In genomic region chr2:230980468-230980867, GRCh38 we compare ENCODE assay signal across 24 cellular contexts. TPM values are rescaled to one million over a fixed set of nuclear protein-coding genes. Genes with fewer than 3 reads are reported as not detected.
DNase-seq lines count a peak whose midpoint lies in the region; ATAC-seq lines count a peak whose summit lies in the region.
"Had no signal": no experiment of that assay in that cellular context is flagged by ENCODE, and none has a peak within 500 bp of the region (broad histone marks: within the 10 kb centered on the region; RNA-seq: fewer than 3 reads in every experiment).

No MANE protein-coding gene starts in this region.

- peaks cover 0 to 3% of the 10 kb centered on the region in 2 donors for H3K27me3 Mint-ChIP-seq in CD8-positive, alpha-beta memory T cell
- no peaks in the 10 kb centered on the region for H3K27me3 Mint-ChIP-seq in activated T-helper 17 cell treated with anti-CD3 and anti-CD28 coated beads, Interleukin-2, amount 50 U/mL, for 72 hours
- peaks cover 19 to 53% of the 10 kb centered on the region in 2 donors for H3K27me3 Mint-ChIP-seq in natural killer cell treated with Interleukin-12 subunit alpha and Interleukin-12 subunit beta and Interleukin-15 and Interleukin-18, amount 100 ng/mL, for 72 hours

- H3K36me3 ChIP-seq in CD8-positive, alpha-beta memory T cell (ENCODE audit: insufficient read depth, low read length): no peaks in the 10 kb centered on the region
- H3K36me3 ChIP-seq: thoracic aorta, uterus had no signal

- peaks cover 46 to 88% (median 80%) of the 10 kb centered on the region in 3 donors for H3K4me1 Mint-ChIP-seq in CD8-positive, alpha-beta memory T cell
- H3K4me1 Mint-ChIP-seq in activated T-helper 17 cell treated with anti-CD3 and anti-CD28 coated beads, Interleukin-2, amount 50 U/mL, for 72 hours: peaks cover 49% of the 10 kb centered on the region
- peaks cover 42 to 79% of the 10 kb centered on the region in 2 donors for H3K4me1 Mint-ChIP-seq in natural killer cell treated with Interleukin-12 subunit alpha and Interleukin-12 subunit beta and Interleukin-15 and Interleukin-18, amount 100 ng/mL, for 72 hours (ENCODE audit: low read depth in 2 of 2)

- POLR2A ChIA-PET in CD8-positive, alpha-beta memory T cell (lab: Charles Lee): no interaction called here

- peaks cover 25% of the 10 kb centered on the region for H3K4me1 ChIP-seq in CD8-positive, alpha-beta memory T cell (ENCODE audit: insufficient read depth, low read length)
- H3K4me1 ChIP-seq: body of pancreas, uterus had no signal

- no peak for ATAC-seq in activated T-helper 17 cell treated with anti-CD3 and anti-CD28 coated beads, Interleukin-2, amount 50 U/mL, for 72 hours (replicated peaks)
- peak in 1 of 2 donors; percentile 37 for ATAC-seq in natural killer cell treated with Interleukin-12 subunit alpha and Interleukin-12 subunit beta and Interleukin-15 and Interleukin-18, amount 100 ng/mL, for 72 hours
- ATAC-seq in GM18517 (IDR thresholded peaks at IDR 0.05; ENCODE audit: unreplicated experiment): no peak
- ATAC-seq in HG03571 (IDR thresholded peaks at IDR 0.05; ENCODE audit: unreplicated experiment): no peak
- ATAC-seq: body of pancreas had no signal

- H3K4me3 Mint-ChIP-seq in CD8-positive, alpha-beta memory T cell: peak overlapping the region in 5 of 7 donors; percentile 1 to 49 (median 23)
- peak overlapping the region; percentile 68 for H3K4me3 Mint-ChIP-seq in activated T-helper 17 cell treated with anti-CD3 and anti-CD28 coated beads, Interleukin-2, amount 50 U/mL, for 72 hours
- H3K4me3 Mint-ChIP-seq in natural killer cell treated with Interleukin-12 subunit alpha and Interleukin-12 subunit beta and Interleukin-15 and Interleukin-18, amount 100 ng/mL, for 72 hours: peak overlapping the region; percentile 60
- H3K4me3 Mint-ChIP-seq: activated T-helper 1 cell treated with anti-CD3 and anti-CD28 coated beads, Interleukin-12 subunit alpha, Interleukin-12 subunit beta, Interleukin-2, Interleukin-4 antibody, amounts not matched to agents 30 ng/mL and 10 ng/mL and 1 ng/mL, durations not matched to agents 14 hours and 24 hours and 36 hours had no signal

- no peaks in the 10 kb centered on the region for H3K27me3 ChIP-seq in CD8-positive, alpha-beta memory T cell (ENCODE audit: insufficient read depth, low read length, poor library complexity, severe bottlenecking)
- H3K27me3 ChIP-seq: body of pancreas, uterus had no signal

- no peak for DNase-seq in CD8-positive, alpha-beta memory T cell
- DNase-seq in Jurkat, Clone E6-1 (ENCODE audit: low read depth, low spot score): peak; percentile 43
- no peak for DNase-seq in natural killer cell treated with Interleukin-12 subunit alpha and Interleukin-12 subunit beta and Interleukin-15 and Interleukin-18, amount 100 ng/mL, for 72 hours (ENCODE audit: low spot score)
- no peak for DNase-seq in NCI-H2196 treated with DMSO at 0.1 percent for 48 hours (lab: John Stamatoyannopoulos, UW; ENCODE audit: unreplicated experiment)
- DNase-seq: body of pancreas; C1 segment of cervical spinal cord; head of caudate nucleus; kidney glomerular epithelial cell; NCI-H2171 treated with DMSO at 0.1 percent for 48 hours; NCI-H526; SHP77 treated with DMSO at 0.1 percent for 48 hours; stimulated activated CD4-positive, alpha-beta T cell treated with anti-CD3 and anti-CD28 coated beads, Interleukin-1b, Interleukin-23, amount 100 ng/mL, for 48 hours; uterus had no signal

- H3K36me3 Mint-ChIP-seq in CD8-positive, alpha-beta memory T cell: peaks cover 0 to 3% (median 0%) of the 10 kb centered on the region in 3 donors
- peaks cover 30% of the 10 kb centered on the region for H3K36me3 Mint-ChIP-seq in activated T-helper 17 cell treated with anti-CD3 and anti-CD28 coated beads, Interleukin-2, amount 50 U/mL, for 72 hours (ENCODE audit: low read depth)
- peaks cover 5% of the 10 kb centered on the region for H3K36me3 Mint-ChIP-seq in natural killer cell treated with Interleukin-12 subunit alpha and Interleukin-12 subunit beta and Interleukin-15 and Interleukin-18, amount 100 ng/mL, for 72 hours

- no peaks in the 10 kb centered on the region for H3K9me3 ChIP-seq in CD8-positive, alpha-beta memory T cell (ENCODE audit: low read length)
- H3K9me3 ChIP-seq: body of pancreas, thoracic aorta, uterus had no signal

- no peaks in the 10 kb centered on the region for H3K9me3 Mint-ChIP-seq in CD8-positive, alpha-beta memory T cell
- H3K9me3 Mint-ChIP-seq in activated T-helper 17 cell treated with anti-CD3 and anti-CD28 coated beads, Interleukin-2, amount 50 U/mL, for 72 hours: no peaks in the 10 kb centered on the region
- no peaks in the 10 kb centered on the region for H3K9me3 Mint-ChIP-seq in natural killer cell treated with Interleukin-12 subunit alpha and Interleukin-12 subunit beta and Interleukin-15 and Interleukin-18, amount 100 ng/mL, for 72 hours
- H3K9me3 Mint-ChIP-seq: activated T-helper 1 cell treated with anti-CD3 and anti-CD28 coated beads, Interleukin-12 subunit alpha, Interleukin-12 subunit beta, Interleukin-2, Interleukin-4 antibody, amounts not matched to agents 30 ng/mL and 10 ng/mL and 1 ng/mL, durations not matched to agents 14 hours and 24 hours and 36 hours had no signal

- no peak overlapping the region for H3K4me3 ChIP-seq in CD8-positive, alpha-beta memory T cell (ENCODE audit: low read length)
- H3K4me3 ChIP-seq in Jurkat, Clone E6-1 (ENCODE audit: low read length): no peak overlapping the region
- H3K4me3 ChIP-seq: body of pancreas, lung, skin epidermis, thoracic aorta, uterus had no signal

- no peak overlapping the region for H3K27ac ChIP-seq in CD8-positive, alpha-beta memory T cell (ENCODE audit: low read depth, low read length)
- H3K27ac ChIP-seq: body of pancreas, epithelial cell of prostate, skin epidermis, thoracic aorta, uterus had no signal

- CTCF ChIA-PET in CD8-positive, alpha-beta memory T cell (lab: Charles Lee): interaction anchor here (1.2 to 8.6 kb wide), 2 partner anchors 113 to 133 kb away, joined by 3 to 82 read pairs; no protein-coding TSS in a partner anchor

- peak overlapping the region; percentile 2 to 71 (median 28) for H3K27ac Mint-ChIP-seq in CD8-positive, alpha-beta memory T cell
- peak overlapping the region; percentile 51 for H3K27ac Mint-ChIP-seq in activated T-helper 17 cell treated with anti-CD3 and anti-CD28 coated beads, Interleukin-2, amount 50 U/mL, for 72 hours
- H3K27ac Mint-ChIP-seq in natural killer cell treated with Interleukin-12 subunit alpha and Interleukin-12 subunit beta and Interleukin-15 and Interleukin-18, amount 100 ng/mL, for 72 hours: peak overlapping the region; percentile 2 to 67
- H3K27ac Mint-ChIP-seq: activated T-helper 1 cell treated with anti-CD3 and anti-CD28 coated beads, Interleukin-12 subunit alpha, Interleukin-12 subunit beta, Interleukin-2, Interleukin-4 antibody, amounts not matched to agents 30 ng/mL and 10 ng/mL and 1 ng/mL, durations not matched to agents 14 hours and 24 hours and 36 hours had no signal

RNA-seq across cellular contexts. Expression of gene SPATA3, which starts 15.5 kb away (rescaled TPM):
- under 1 TPM in 1 of 2 experiments, not detected in 1; 0.24 TPM for total RNA-seq in CD8-positive, alpha-beta memory T cell
- polyA plus RNA-seq in CD8-positive, alpha-beta memory T cell: not detected
- not detected for polyA plus RNA-seq in Jurkat, Clone E6-1 (2012; ENCODE audit: insufficient read depth, insufficient read length)
- total RNA-seq in activated T-helper 17 cell treated with anti-CD3 and anti-CD28 coated beads, Interleukin-2, amount 50 U/mL, for 72 hours: 1 to 10 TPM; 2.2 to 2.5 TPM
- total RNA-seq in natural killer cell treated with Interleukin-12 subunit alpha and Interleukin-12 subunit beta and Interleukin-15 and Interleukin-18, amount 100 ng/mL, for 72 hours: under 1 TPM in 1 of 2 donors, not detected in 1; 0.50 TPM
- total RNA-seq: activated T-helper 1 cell treated with anti-CD3 and anti-CD28 coated beads, Interleukin-12 subunit alpha, Interleukin-12 subunit beta, Interleukin-2, Interleukin-4 antibody, amounts not matched to agents 30 ng/mL and 10 ng/mL and 1 ng/mL, durations not matched to agents 14 hours and 24 hours and 36 hours; body of pancreas; cerebellum; lung; pulmonary artery endothelial cell; thoracic aorta; uterus had no signal
- polyA plus RNA-seq: AG04450, lung had no signal

RNA-seq across cellular contexts. Expression of gene GPR55, which starts 55.4 kb away (rescaled TPM):
- 10 to 100 TPM; 11.1 to 11.6 TPM for total RNA-seq in CD8-positive, alpha-beta memory T cell
- polyA plus RNA-seq in CD8-positive, alpha-beta memory T cell: 3.5 TPM
- polyA plus RNA-seq in Jurkat, Clone E6-1 (2012; ENCODE audit: insufficient read depth, insufficient read length): not detected
- total RNA-seq in activated T-helper 17 cell treated with anti-CD3 and anti-CD28 coated beads, Interleukin-2, amount 50 U/mL, for 72 hours: 10 to 100 TPM; 11.1 to 19.9 TPM
- total RNA-seq in natural killer cell treated with Interleukin-12 subunit alpha and Interleukin-12 subunit beta and Interleukin-15 and Interleukin-18, amount 100 ng/mL, for 72 hours: 1 to 10 TPM in 1 of 2 donors, under 1 TPM in 1; 0.26 to 5.5 TPM
- total RNA-seq: body of pancreas, cerebellum, pulmonary artery endothelial cell, thoracic aorta, uterus had no signal
- polyA plus RNA-seq: AG04450 had no signal

RNA-seq across cellular contexts. Expression of gene C2orf72, which starts 56.9 kb away (rescaled TPM):
- total RNA-seq in CD8-positive, alpha-beta memory T cell: under 1 TPM in 1 of 2 experiments, not detected in 1; 0.18 TPM
- polyA plus RNA-seq in CD8-positive, alpha-beta memory T cell: not detected
- 1.1 TPM for polyA plus RNA-seq in Jurkat, Clone E6-1 (2012; ENCODE audit: insufficient read depth, insufficient read length)
- total RNA-seq in activated T-helper 17 cell treated with anti-CD3 and anti-CD28 coated beads, Interleukin-2, amount 50 U/mL, for 72 hours: 1 to 10 TPM in 1 of 2 donors, under 1 TPM in 1; 0.48 to 3.3 TPM
- total RNA-seq in natural killer cell treated with Interleukin-12 subunit alpha and Interleukin-12 subunit beta and Interleukin-15 and Interleukin-18, amount 100 ng/mL, for 72 hours: 1 to 10 TPM in 1 of 2 donors, under 1 TPM in 1; 0.36 to 2.2 TPM
- total RNA-seq: activated T-helper 1 cell treated with anti-CD3 and anti-CD28 coated beads, Interleukin-12 subunit alpha, Interleukin-12 subunit beta, Interleukin-2, Interleukin-4 antibody, amounts not matched to agents 30 ng/mL and 10 ng/mL and 1 ng/mL, durations not matched to agents 14 hours and 24 hours and 36 hours; pulmonary artery endothelial cell had no signal
- polyA plus RNA-seq: AG04450 had no signal
